ENCODE assay signal across 1 cellular context in the genomic region with DNA sequence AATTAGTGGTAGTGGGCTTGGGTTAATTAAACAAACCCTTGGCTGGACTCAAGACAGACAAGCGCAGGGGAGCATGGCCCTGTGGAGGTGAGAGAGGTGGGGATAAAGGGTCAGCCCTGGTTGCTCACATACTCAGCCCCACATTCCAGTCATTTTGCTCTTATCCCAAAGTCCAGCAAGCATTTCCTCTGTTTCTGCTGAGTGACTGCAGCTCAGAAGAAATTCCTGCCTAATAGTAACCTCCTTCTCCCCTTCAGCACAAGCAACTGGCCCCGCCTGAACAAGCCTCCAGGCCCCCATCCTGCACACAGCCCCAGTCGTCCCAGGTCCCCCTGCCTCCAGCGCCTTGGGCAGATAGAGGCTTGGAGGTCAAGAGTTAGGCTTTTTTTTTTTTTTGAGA.
TF ChIP-seq lines count a peak whose summit lies in the region.

No MANE protein-coding gene starts in this region.

TF ChIP-seq in HepG2, 621 proteins besides CTCF, POLR2A, EP300 and RAD21 (continues in another document):
- TF ChIP-seq, protein P1, sequence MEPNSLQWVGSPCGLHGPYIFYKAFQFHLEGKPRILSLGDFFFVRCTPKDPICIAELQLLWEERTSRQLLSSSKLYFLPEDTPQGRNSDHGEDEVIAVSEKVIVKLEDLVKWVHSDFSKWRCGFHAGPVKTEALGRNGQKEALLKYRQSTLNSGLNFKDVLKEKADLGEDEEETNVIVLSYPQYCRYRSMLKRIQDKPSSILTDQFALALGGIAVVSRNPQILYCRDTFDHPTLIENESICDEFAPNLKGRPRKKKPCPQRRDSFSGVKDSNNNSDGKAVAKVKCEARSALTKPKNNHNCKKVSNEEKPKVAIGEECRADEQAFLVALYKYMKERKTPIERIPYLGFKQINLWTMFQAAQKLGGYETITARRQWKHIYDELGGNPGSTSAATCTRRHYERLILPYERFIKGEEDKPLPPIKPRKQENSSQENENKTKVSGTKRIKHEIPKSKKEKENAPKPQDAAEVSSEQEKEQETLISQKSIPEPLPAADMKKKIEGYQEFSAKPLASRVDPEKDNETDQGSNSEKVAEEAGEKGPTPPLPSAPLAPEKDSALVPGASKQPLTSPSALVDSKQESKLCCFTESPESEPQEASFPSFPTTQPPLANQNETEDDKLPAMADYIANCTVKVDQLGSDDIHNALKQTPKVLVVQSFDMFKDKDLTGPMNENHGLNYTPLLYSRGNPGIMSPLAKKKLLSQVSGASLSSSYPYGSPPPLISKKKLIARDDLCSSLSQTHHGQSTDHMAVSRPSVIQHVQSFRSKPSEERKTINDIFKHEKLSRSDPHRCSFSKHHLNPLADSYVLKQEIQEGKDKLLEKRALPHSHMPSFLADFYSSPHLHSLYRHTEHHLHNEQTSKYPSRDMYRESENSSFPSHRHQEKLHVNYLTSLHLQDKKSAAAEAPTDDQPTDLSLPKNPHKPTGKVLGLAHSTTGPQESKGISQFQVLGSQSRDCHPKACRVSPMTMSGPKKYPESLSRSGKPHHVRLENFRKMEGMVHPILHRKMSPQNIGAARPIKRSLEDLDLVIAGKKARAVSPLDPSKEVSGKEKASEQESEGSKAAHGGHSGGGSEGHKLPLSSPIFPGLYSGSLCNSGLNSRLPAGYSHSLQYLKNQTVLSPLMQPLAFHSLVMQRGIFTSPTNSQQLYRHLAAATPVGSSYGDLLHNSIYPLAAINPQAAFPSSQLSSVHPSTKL (CRISPR knock-in tag; IDR thresholded peaks at IDR 0.05) = 0 out of 2 replicates have a peak, but pooled peaks have one; percentile 8
- TF ChIP-seq, protein P2, sequence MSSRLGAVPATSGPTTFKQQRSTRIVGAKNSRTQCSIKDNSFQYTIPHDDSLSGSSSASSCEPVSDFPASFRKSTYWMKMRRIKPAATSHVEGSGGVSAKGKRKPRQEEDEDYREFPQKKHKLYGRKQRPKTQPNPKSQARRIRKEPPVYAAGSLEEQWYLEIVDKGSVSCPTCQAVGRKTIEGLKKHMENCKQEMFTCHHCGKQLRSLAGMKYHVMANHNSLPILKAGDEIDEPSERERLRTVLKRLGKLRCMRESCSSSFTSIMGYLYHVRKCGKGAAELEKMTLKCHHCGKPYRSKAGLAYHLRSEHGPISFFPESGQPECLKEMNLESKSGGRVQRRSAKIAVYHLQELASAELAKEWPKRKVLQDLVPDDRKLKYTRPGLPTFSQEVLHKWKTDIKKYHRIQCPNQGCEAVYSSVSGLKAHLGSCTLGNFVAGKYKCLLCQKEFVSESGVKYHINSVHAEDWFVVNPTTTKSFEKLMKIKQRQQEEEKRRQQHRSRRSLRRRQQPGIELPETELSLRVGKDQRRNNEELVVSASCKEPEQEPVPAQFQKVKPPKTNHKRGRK (CRISPR knock-in tag; IDR thresholded peaks at IDR 0.05) = no peak
- peak; percentile 43 for TF ChIP-seq ASH2L (IDR thresholded peaks at IDR 0.05; ENCODE audit: insufficient read length, low read depth, low read length)
- TF ChIP-seq NFE2 (CRISPR knock-in tag; IDR thresholded peaks at IDR 0.05) = no peak
- no peak for TF ChIP-seq SCMH1 (CRISPR knock-in tag; IDR thresholded peaks at IDR 0.05; ENCODE audit: borderline replicate concordance)
- TF ChIP-seq NR2C2 (CRISPR knock-in tag; IDR thresholded peaks at IDR 0.05; ENCODE audit: borderline replicate concordance) = peak; percentile 25; the same call in 1 of the 2 replicates
- peak; percentile 46; the same call in 1 of the 2 replicates for TF ChIP-seq NR2F6 (IDR thresholded peaks at IDR 0.05)
- peak; percentile 42; the same call in 1 of the 2 replicates for TF ChIP-seq NR2F6 (CRISPR knock-in tag; IDR thresholded peaks at IDR 0.05)
- TF ChIP-seq, protein P3, sequence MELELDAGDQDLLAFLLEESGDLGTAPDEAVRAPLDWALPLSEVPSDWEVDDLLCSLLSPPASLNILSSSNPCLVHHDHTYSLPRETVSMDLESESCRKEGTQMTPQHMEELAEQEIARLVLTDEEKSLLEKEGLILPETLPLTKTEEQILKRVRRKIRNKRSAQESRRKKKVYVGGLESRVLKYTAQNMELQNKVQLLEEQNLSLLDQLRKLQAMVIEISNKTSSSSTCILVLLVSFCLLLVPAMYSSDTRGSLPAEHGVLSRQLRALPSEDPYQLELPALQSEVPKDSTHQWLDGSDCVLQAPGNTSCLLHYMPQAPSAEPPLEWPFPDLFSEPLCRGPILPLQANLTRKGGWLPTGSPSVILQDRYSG (CRISPR knock-in tag; IDR thresholded peaks at IDR 0.05) = no peak
- TF ChIP-seq, protein P4, sequence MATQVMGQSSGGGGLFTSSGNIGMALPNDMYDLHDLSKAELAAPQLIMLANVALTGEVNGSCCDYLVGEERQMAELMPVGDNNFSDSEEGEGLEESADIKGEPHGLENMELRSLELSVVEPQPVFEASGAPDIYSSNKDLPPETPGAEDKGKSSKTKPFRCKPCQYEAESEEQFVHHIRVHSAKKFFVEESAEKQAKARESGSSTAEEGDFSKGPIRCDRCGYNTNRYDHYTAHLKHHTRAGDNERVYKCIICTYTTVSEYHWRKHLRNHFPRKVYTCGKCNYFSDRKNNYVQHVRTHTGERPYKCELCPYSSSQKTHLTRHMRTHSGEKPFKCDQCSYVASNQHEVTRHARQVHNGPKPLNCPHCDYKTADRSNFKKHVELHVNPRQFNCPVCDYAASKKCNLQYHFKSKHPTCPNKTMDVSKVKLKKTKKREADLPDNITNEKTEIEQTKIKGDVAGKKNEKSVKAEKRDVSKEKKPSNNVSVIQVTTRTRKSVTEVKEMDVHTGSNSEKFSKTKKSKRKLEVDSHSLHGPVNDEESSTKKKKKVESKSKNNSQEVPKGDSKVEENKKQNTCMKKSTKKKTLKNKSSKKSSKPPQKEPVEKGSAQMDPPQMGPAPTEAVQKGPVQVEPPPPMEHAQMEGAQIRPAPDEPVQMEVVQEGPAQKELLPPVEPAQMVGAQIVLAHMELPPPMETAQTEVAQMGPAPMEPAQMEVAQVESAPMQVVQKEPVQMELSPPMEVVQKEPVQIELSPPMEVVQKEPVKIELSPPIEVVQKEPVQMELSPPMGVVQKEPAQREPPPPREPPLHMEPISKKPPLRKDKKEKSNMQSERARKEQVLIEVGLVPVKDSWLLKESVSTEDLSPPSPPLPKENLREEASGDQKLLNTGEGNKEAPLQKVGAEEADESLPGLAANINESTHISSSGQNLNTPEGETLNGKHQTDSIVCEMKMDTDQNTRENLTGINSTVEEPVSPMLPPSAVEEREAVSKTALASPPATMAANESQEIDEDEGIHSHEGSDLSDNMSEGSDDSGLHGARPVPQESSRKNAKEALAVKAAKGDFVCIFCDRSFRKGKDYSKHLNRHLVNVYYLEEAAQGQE (IDR thresholded peaks at IDR 0.05; ENCODE audit: borderline replicate concordance in 1 of 2, low read depth in 1 of 2, low read length in 2 of 2) = no peak
- TF ChIP-seq, protein P5, sequence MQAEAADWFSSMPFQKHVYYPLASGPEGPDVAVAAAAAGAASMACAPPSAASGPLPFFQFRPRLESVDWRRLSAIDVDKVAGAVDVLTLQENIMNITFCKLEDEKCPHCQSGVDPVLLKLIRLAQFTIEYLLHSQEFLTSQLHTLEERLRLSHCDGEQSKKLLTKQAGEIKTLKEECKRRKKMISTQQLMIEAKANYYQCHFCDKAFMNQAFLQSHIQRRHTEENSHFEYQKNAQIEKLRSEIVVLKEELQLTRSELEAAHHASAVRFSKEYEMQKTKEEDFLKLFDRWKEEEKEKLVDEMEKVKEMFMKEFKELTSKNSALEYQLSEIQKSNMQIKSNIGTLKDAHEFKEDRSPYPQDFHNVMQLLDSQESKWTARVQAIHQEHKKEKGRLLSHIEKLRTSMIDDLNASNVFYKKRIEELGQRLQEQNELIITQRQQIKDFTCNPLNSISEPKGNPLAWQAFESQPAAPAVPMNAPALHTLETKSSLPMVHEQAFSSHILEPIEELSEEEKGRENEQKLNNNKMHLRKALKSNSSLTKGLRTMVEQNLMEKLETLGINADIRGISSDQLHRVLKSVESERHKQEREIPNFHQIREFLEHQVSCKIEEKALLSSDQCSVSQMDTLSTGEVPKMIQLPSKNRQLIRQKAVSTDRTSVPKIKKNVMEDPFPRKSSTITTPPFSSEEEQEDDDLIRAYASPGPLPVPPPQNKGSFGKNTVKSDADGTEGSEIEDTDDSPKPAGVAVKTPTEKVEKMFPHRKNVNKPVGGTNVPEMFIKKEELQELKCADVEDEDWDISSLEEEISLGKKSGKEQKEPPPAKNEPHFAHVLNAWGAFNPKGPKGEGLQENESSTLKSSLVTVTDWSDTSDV (CRISPR knock-in tag; IDR thresholded peaks at IDR 0.05) = no peak
- no peak for TF ChIP-seq ZNF34 (CRISPR knock-in tag; IDR thresholded peaks at IDR 0.05; ENCODE audit: borderline replicate concordance)
- TF ChIP-seq ZSCAN25 (CRISPR knock-in tag; IDR thresholded peaks at IDR 0.05) = no peak; the same call in 1 of the 2 replicates
- no peak for TF ChIP-seq BRD4 (CRISPR knock-in tag; IDR thresholded peaks at IDR 0.05)
- TF ChIP-seq REPIN1 (CRISPR knock-in tag; IDR thresholded peaks at IDR 0.05; ENCODE audit: borderline replicate concordance, low read depth) = no peak
- TF ChIP-seq, protein P6, sequence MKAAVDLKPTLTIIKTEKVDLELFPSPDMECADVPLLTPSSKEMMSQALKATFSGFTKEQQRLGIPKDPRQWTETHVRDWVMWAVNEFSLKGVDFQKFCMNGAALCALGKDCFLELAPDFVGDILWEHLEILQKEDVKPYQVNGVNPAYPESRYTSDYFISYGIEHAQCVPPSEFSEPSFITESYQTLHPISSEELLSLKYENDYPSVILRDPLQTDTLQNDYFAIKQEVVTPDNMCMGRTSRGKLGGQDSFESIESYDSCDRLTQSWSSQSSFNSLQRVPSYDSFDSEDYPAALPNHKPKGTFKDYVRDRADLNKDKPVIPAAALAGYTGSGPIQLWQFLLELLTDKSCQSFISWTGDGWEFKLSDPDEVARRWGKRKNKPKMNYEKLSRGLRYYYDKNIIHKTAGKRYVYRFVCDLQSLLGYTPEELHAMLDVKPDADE (CRISPR knock-in tag; IDR thresholded peaks at IDR 0.05) = no peak
- TF ChIP-seq ZNF530 (CRISPR knock-in tag; IDR thresholded peaks at IDR 0.05; ENCODE audit: low read depth) = no peak
- TF ChIP-seq, protein P7, sequence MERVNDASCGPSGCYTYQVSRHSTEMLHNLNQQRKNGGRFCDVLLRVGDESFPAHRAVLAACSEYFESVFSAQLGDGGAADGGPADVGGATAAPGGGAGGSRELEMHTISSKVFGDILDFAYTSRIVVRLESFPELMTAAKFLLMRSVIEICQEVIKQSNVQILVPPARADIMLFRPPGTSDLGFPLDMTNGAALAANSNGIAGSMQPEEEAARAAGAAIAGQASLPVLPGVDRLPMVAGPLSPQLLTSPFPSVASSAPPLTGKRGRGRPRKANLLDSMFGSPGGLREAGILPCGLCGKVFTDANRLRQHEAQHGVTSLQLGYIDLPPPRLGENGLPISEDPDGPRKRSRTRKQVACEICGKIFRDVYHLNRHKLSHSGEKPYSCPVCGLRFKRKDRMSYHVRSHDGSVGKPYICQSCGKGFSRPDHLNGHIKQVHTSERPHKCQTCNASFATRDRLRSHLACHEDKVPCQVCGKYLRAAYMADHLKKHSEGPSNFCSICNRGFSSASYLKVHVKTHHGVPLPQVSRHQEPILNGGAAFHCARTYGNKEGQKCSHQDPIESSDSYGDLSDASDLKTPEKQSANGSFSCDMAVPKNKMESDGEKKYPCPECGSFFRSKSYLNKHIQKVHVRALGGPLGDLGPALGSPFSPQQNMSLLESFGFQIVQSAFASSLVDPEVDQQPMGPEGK (CRISPR knock-in tag; IDR thresholded peaks at IDR 0.05) = peak; percentile 59
- TF ChIP-seq GATAD1 (CRISPR knock-in tag; IDR thresholded peaks at IDR 0.05) = no peak
- peak; percentile 48; the same call in 1 of the 2 replicates for TF ChIP-seq RFXAP (CRISPR knock-in tag; IDR thresholded peaks at IDR 0.05; ENCODE audit: borderline replicate concordance)
- TF ChIP-seq, protein P8, sequence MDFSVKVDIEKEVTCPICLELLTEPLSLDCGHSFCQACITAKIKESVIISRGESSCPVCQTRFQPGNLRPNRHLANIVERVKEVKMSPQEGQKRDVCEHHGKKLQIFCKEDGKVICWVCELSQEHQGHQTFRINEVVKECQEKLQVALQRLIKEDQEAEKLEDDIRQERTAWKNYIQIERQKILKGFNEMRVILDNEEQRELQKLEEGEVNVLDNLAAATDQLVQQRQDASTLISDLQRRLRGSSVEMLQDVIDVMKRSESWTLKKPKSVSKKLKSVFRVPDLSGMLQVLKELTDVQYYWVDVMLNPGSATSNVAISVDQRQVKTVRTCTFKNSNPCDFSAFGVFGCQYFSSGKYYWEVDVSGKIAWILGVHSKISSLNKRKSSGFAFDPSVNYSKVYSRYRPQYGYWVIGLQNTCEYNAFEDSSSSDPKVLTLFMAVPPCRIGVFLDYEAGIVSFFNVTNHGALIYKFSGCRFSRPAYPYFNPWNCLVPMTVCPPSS (IDR thresholded peaks at IDR 0.05) = no peak
- no peak for TF ChIP-seq ZNF75D (CRISPR knock-in tag; IDR thresholded peaks at IDR 0.05; ENCODE audit: borderline replicate concordance)
- TF ChIP-seq SIX4 (CRISPR knock-in tag; IDR thresholded peaks at IDR 0.05) = no peak
- TF ChIP-seq, protein P9, sequence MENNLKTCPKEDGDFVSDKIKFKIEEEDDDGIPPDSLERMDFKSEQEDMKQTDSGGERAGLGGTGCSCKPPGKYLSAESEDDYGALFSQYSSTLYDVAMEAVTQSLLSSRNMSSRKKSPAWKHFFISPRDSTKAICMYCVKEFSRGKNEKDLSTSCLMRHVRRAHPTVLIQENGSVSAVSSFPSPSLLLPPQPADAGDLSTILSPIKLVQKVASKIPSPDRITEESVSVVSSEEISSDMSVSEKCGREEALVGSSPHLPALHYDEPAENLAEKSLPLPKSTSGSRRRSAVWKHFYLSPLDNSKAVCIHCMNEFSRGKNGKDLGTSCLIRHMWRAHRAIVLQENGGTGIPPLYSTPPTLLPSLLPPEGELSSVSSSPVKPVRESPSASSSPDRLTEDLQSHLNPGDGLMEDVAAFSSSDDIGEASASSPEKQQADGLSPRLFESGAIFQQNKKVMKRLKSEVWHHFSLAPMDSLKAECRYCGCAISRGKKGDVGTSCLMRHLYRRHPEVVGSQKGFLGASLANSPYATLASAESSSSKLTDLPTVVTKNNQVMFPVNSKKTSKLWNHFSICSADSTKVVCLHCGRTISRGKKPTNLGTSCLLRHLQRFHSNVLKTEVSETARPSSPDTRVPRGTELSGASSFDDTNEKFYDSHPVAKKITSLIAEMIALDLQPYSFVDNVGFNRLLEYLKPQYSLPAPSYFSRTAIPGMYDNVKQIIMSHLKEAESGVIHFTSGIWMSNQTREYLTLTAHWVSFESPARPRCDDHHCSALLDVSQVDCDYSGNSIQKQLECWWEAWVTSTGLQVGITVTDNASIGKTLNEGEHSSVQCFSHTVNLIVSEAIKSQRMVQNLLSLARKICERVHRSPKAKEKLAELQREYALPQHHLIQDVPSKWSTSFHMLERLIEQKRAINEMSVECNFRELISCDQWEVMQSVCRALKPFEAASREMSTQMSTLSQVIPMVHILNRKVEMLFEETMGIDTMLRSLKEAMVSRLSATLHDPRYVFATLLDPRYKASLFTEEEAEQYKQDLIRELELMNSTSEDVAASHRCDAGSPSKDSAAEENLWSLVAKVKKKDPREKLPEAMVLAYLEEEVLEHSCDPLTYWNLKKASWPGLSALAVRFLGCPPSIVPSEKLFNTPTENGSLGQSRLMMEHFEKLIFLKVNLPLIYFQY (CRISPR knock-in tag; IDR thresholded peaks at IDR 0.05; ENCODE audit: borderline replicate concordance) = no peak
- no peak for TF ChIP-seq MAF1 (CRISPR knock-in tag; IDR thresholded peaks at IDR 0.05; ENCODE audit: borderline replicate concordance)
- TF ChIP-seq LCORL (IDR thresholded peaks at IDR 0.05) = no peak
- peak; percentile 85 for TF ChIP-seq LCORL (CRISPR knock-in tag; IDR thresholded peaks at IDR 0.05)
- TF ChIP-seq ZNF879 (CRISPR knock-in tag; IDR thresholded peaks at IDR 0.05) = no peak
- no peak for TF ChIP-seq ZNF549 (CRISPR knock-in tag; IDR thresholded peaks at IDR 0.05)
